In genomic region chr9:99430301-99430700, GRCh38 we compare ENCODE assay signal across 1 cellular context.
TF ChIP-seq lines count a peak whose summit lies in the region.

No MANE protein-coding gene starts in this region.

TF ChIP-seq in GM12878, 131 proteins besides CTCF, POLR2A, EP300 and RAD21 (continued from another document):
- TF ChIP-seq BRCA1 (IDR thresholded peaks at IDR 0.05; ENCODE audit: low read depth, low read length) (no peak), ETV6 (conservative IDR thresholded peaks at IDR 0.05 in 1 of 2, IDR thresholded peaks at IDR 0.05 in 1 of 2; ENCODE audit: borderline replicate concordance in 1 of 2, low read depth in 1 of 2) (no peak), RELB (IDR thresholded peaks at IDR 0.05; ENCODE audit: low read depth) (no peak), SREBF1 (IDR thresholded peaks at IDR 0.05; ENCODE audit: low read length) (no peak), KDM1A (IDR thresholded peaks at IDR 0.05; ENCODE audit: borderline replicate concordance) (no peak), LARP7 (IDR thresholded peaks at IDR 0.05) (no peak), ASH2L (IDR thresholded peaks at IDR 0.05; ENCODE audit: borderline replicate concordance, low read depth) (no peak), HDAC6 (IDR thresholded peaks at IDR 0.05; ENCODE audit: unreplicated experiment) (no peak), NBN (IDR thresholded peaks at IDR 0.05) (no peak), SREBF2 (IDR thresholded peaks at IDR 0.05; ENCODE audit: low read length) (no peak), RAD51 (IDR thresholded peaks at IDR 0.05) (no peak), JUND (IDR thresholded peaks at IDR 0.05; ENCODE audit: low read depth, low read length) (no peak)
